18 cellular contexts compared by ENCODE assay signal in the genomic region with DNA sequence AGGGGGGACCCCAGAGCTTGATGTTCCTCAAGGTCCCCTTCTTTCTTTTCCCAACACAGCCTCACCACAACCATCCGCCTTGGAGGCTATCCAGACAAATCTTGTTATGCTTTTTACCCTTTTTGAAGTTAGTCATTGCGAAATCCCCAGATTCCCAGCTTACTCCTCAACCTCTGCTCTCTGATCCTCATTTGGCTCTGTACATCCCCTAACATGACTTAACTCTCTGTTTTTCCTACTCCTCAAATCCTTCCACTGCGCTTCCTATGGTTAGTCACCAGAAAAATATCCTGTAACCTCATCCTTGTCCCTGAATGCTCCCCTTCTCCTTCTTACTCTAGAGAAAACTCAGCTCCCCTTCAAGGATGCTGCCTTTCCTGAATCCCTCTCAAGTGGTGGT.
DNase-seq lines count a peak whose midpoint lies in the region; ATAC-seq and TF ChIP-seq lines count a peak whose summit lies in the region.
"Had no signal": no experiment of that assay in that cellular context is flagged by ENCODE, and none has a peak within 500 bp of the region (broad histone marks: within the 10 kb centered on the region; RNA-seq: fewer than 3 reads in every experiment).

No MANE protein-coding gene starts in this region.

- H3K79me2 ChIP-seq in hepatocyte: no peaks in the 10 kb centered on the region

- ATAC-seq in GM19455 (IDR thresholded peaks at IDR 0.05; ENCODE audit: unreplicated experiment): no peak
- ATAC-seq in activated CD4-positive, CD25-positive, alpha-beta regulatory T cell treated with anti-CD3 and anti-CD28 coated beads, Interleukin-2, amount 50 U/mL, for 24 hours: no peak
- ATAC-seq: gastrocnemius medialis, mucosa of descending colon had no signal

- DNase-seq in AG08395 (ENCODE audit: low spot score) (peak; percentile 84), HFFc6 (peak; percentile 73), astrocyte of the spinal cord (ENCODE audit: low read depth, low spot score) (peak; percentile 60), hepatocyte (ENCODE audit: low spot score) (peak; percentile 48), suprapubic skin (ENCODE audit: low spot score in 2 of 2) (no peak), GM10248 (ENCODE audit: extremely low spot score) (no peak)
- DNase-seq: activated CD4-positive, alpha-beta T cell treated with anti-CD3 and anti-CD28 coated beads for 4 hours; activated T-cell treated with anti-CD3 and anti-CD28 coated beads, Interleukin-2, amount 50 U/mL, for 1 hour; dorsolateral prefrontal cortex; gastrocnemius medialis; immature natural killer cell; KG1; mucosa of descending colon; NCI-H1694; NCI-H526 treated with DMSO at 0.1 percent for 48 hours; T-helper 2 cell had no signal

- H3K4me1 Mint-ChIP-seq in HFFc6 (ENCODE audit: low read depth): peaks cover 13% of the 10 kb centered on the region
- H3K4me1 Mint-ChIP-seq: immature natural killer cell had no signal

- no peak overlapping the region for H2AFZ ChIP-seq in hepatocyte

- H3K4me2 ChIP-seq in hepatocyte: no peak overlapping the region

- H3K4me1 ChIP-seq in hepatocyte (ENCODE audit: insufficient read depth): no peaks in the 10 kb centered on the region
- no peaks in the 10 kb centered on the region for H3K4me1 ChIP-seq in suprapubic skin
- H3K4me1 ChIP-seq: gastrocnemius medialis had no signal

- in situ Hi-C loops in astrocyte of the spinal cord (cut with HindIII; ENCODE audit: low sequenced_read_pairs): no loop called here

- CTCF ChIA-PET in GM10248 (lab: Yijun Ruan, JAX): no interaction called here

- no peaks in the 10 kb centered on the region for H3K9me3 ChIP-seq in hepatocyte (ENCODE audit: low read depth)
- H3K9me3 ChIP-seq in suprapubic skin: no peaks in the 10 kb centered on the region
- H3K9me3 ChIP-seq: gastrocnemius medialis, mucosa of descending colon had no signal

- H3K36me3 Mint-ChIP-seq in HFFc6 (ENCODE audit: low read depth): no peaks in the 10 kb centered on the region
- H3K36me3 Mint-ChIP-seq: immature natural killer cell had no signal

- peak overlapping the region; percentile 42 for H3K4me3 Mint-ChIP-seq in HFFc6
- H3K4me3 Mint-ChIP-seq: immature natural killer cell had no signal

- TF ChIP-seq EP300 in suprapubic skin (IDR thresholded peaks at IDR 0.05): no peak

- no peak overlapping the region for H3K27ac ChIP-seq in hepatocyte
- no peak overlapping the region for H3K27ac ChIP-seq in suprapubic skin
- H3K27ac ChIP-seq: dorsolateral prefrontal cortex, gastrocnemius medialis had no signal

- H3K9me3 Mint-ChIP-seq in HFFc6: no peaks in the 10 kb centered on the region

- POLR2A ChIA-PET in GM10248 (lab: Yijun Ruan, JAX): no interaction called here

- no peak overlapping the region for H3K4me3 ChIP-seq in astrocyte of the spinal cord (ENCODE audit: low read depth, low read length)
- no peak overlapping the region for H3K4me3 ChIP-seq in hepatocyte
- no peak overlapping the region for H3K4me3 ChIP-seq in suprapubic skin
- H3K4me3 ChIP-seq: dorsolateral prefrontal cortex, gastrocnemius medialis, mucosa of descending colon had no signal

- peak overlapping the region; percentile 8; the same call in 1 of the 2 replicates for H3K27ac Mint-ChIP-seq in HFFc6
- H3K27ac Mint-ChIP-seq: immature natural killer cell had no signal

- WGBS in hepatocyte (ENCODE audit: low lambda C conversion rate, missing lambda C conversion rate): 81% methylated on average over 3 of the region's 3 CpGs
- WGBS in suprapubic skin: 37% methylated on average over 3 of the region's 3 CpGs

- TF ChIP-seq POLR2A in suprapubic skin (IDR thresholded peaks at IDR 0.05): no peak

- H3K36me3 ChIP-seq in hepatocyte (replicated peaks; ENCODE audit: insufficient read depth, low read depth): no peaks in the 10 kb centered on the region
- H3K36me3 ChIP-seq in suprapubic skin: no peaks in the 10 kb centered on the region
- H3K36me3 ChIP-seq: gastrocnemius medialis had no signal

- TF ChIP-seq CTCF in HFFc6 (IDR thresholded peaks at IDR 0.05) (no peak), astrocyte of the spinal cord (IDR thresholded peaks at IDR 0.05; ENCODE audit: low read depth, low read length) (no peak), hepatocyte (IDR thresholded peaks at IDR 0.05; ENCODE audit: poor library complexity) (no peak), suprapubic skin (IDR thresholded peaks at IDR 0.05) (no peak), GM10248 (IDR thresholded peaks at IDR 0.05; ENCODE audit: control extremely low read depth, extremely low read depth, low read depth, missing control alignments) (no peak)

- no peaks in the 10 kb centered on the region for H3K27me3 ChIP-seq in hepatocyte
- peaks cover 5% of the 10 kb centered on the region for H3K27me3 ChIP-seq in suprapubic skin

- no peaks in the 10 kb centered on the region for H3K9me2 ChIP-seq in hepatocyte (replicated peaks; ENCODE audit: insufficient read depth)

- peaks cover 23% of the 10 kb centered on the region for H3K27me3 Mint-ChIP-seq in HFFc6 (ENCODE audit: insufficient read depth)

- no peaks in the 10 kb centered on the region for H4K20me1 ChIP-seq in hepatocyte (ENCODE audit: insufficient read depth, poor library complexity, severe bottlenecking)

Comparison
In these comparisons a context has a peak if more than half of its experiments do, and no peak if none do; other contexts are left out.
1. DNase-seq: peak in AG08395 (single experiment), HFFc6 (single experiment), astrocyte of the spinal cord (single experiment) and hepatocyte (single experiment); none in suprapubic skin (0 of 2) and GM10248 (single experiment).